Comparison of ENCODE assay signal across 26 cellular contexts in genomic region chr11:132310390-132311375, GRCh38.
DNase-seq lines count a peak whose midpoint lies in the region; ATAC-seq and TF ChIP-seq lines count a peak whose summit lies in the region.
"Had no signal": no experiment of that assay in that cellular context is flagged by ENCODE, and none has a peak within 500 bp of the region (broad histone marks: within the 10 kb centered on the region; RNA-seq: fewer than 3 reads in every experiment).

No MANE protein-coding gene starts in this region.

- ATAC-seq in left cardiac atrium, result peak; percentile 53 to 67
- ATAC-seq in GM21367 (IDR thresholded peaks at IDR 0.05; ENCODE audit: unreplicated experiment), result no peak
- no peak for ATAC-seq in HG03196 (IDR thresholded peaks at IDR 0.05; ENCODE audit: unreplicated experiment)
- ATAC-seq: stimulated activated memory B cell treated with anti-CD40 and anti-IgM and Interleukin-4, amounts not matched to agents 10 μg/mL and 1 μg/mL and 100 μg/mL, for 72 hours; WTC11 had no signal

- peak overlapping the region in 3 of 4 donors; percentile 63 to 77 (median 69) for H3K27ac ChIP-seq in sigmoid colon
- H3K27ac ChIP-seq: BLaER1, colonic mucosa, HL-60, prostate gland had no signal

- DNase-seq in GM13977 (ENCODE audit: low spot score) (peak; percentile 51), SK-N-DZ (ENCODE audit: low spot score) (peak; percentile 47), left cardiac atrium (no peak), sigmoid colon (no peak), NCI-H1092 (lab: John Stamatoyannopoulos, UW) (no peak)
- DNase-seq: activated CD4-positive, alpha-beta T cell treated with anti-CD3 and anti-CD28 coated beads, Interleukin-2, amount 10 ng/mL, durations not matched to agents 24 days and 14 days; activated CD8-positive, alpha-beta memory T cell treated with anti-CD3 and anti-CD28 coated beads for 24 hours; colonic mucosa; DMS 273 treated with DMSO at 0.1 percent for 48 hours; effector CD4-positive, alpha-beta T cell; H9; KBM-7; naive B cell; NCI-H1092 treated with DMSO at 0.1 percent for 48 hours; NCI-H1930; NCI-H524 treated with DMSO at 0.1 percent for 48 hours; occipital lobe; SHP77 treated with DMSO at 0.1 percent for 48 hours; trophoblast cell had no signal

- no peak for TF ChIP-seq POLR2A in sigmoid colon (IDR thresholded peaks at IDR 0.05)

- no peaks in the 10 kb centered on the region for H3K9me3 ChIP-seq in sigmoid colon
- H3K9me3 ChIP-seq: BLaER1, colonic mucosa, prostate gland had no signal

- intact Hi-C loops in left cardiac atrium (cut with DNase I), result loop anchor here in 1 of 2 donors (10.0 kb wide), 2 partner anchors 84 to 186 kb away; no protein-coding TSS in a partner anchor
- intact Hi-C loops in sigmoid colon (cut with DNase I), result no loop called here

- H3K36me3 ChIP-seq in sigmoid colon, result no peaks in the 10 kb centered on the region
- H3K36me3 ChIP-seq: BLaER1, colonic mucosa, prostate gland had no signal

- H3K4me3 ChIP-seq in sigmoid colon, result no peak overlapping the region
- H3K4me3 ChIP-seq: BLaER1, colonic mucosa, prostate gland had no signal

- peak in 1 of 4 donors; percentile 51 for TF ChIP-seq EP300 in sigmoid colon (IDR thresholded peaks at IDR 0.05)

- H3K27me3 ChIP-seq in sigmoid colon, result no peaks in the 10 kb centered on the region
- H3K27me3 ChIP-seq: BLaER1, colonic mucosa had no signal

- in situ Hi-C loops in GM13977 (cut with MboI; ENCODE audit: low pct_unique_long_range_greater_than_20kb, low sequenced_read_pairs, unreplicated experiment), result no loop called here

- TF ChIP-seq CTCF in GM13977 (IDR thresholded peaks at IDR 0.05; ENCODE audit: extremely low read depth, insufficient read depth, missing control alignments), result no peak
- TF ChIP-seq CTCF in sigmoid colon (IDR thresholded peaks at IDR 0.05), result no peak

- 67 to 72% methylated on average over 10 of the region's 10 CpGs for WGBS in sigmoid colon, 2 donors

- H3K4me1 ChIP-seq in sigmoid colon, result peaks cover 0 to 35% (median 28%) of the 10 kb centered on the region in 4 donors
- H3K4me1 ChIP-seq: BLaER1, colonic mucosa, prostate gland had no signal

Comparison
In these comparisons a context has a peak if more than half of its experiments do, and no peak if none do; other contexts are left out.
1. DNase-seq: peak in GM13977 (single experiment) and SK-N-DZ (single experiment); none in left cardiac atrium (single experiment), sigmoid colon (single experiment) and NCI-H1092 (single experiment).
2. ATAC-seq: peak in left cardiac atrium (2 of 2); none in GM21367 (single experiment) and HG03196 (single experiment).